Comparison of ENCODE assay signal across 16 cellular contexts in genomic region chr9:89468271-89468960, GRCh38. TPM values are rescaled to one million over a fixed set of nuclear protein-coding genes. Genes with fewer than 3 reads are reported as not detected.
A peak's percentile ranks its signal among the peaks of the same experiment; 100 is the strongest.
DNase-seq lines count a peak whose midpoint lies in the region; ATAC-seq and TF ChIP-seq lines count a peak whose summit lies in the region.
"Had no signal": no experiment of that assay in that cellular context is flagged by ENCODE, and none has a peak within 500 bp of the region (broad histone marks: within the 10 kb centered on the region; RNA-seq: fewer than 3 reads in every experiment).

No MANE protein-coding gene starts in this region.

- H3K4me2 ChIP-seq in mesendoderm (ENCODE audit: low read length): no peak overlapping the region

- no peak for TF ChIP-seq CTCF in WERI-Rb-1 (IDR thresholded peaks at IDR 0.05; ENCODE audit: low read depth, low read length)

- no peak overlapping the region for H3K4me3 ChIP-seq in mesendoderm (ENCODE audit: low read length)
- H3K4me3 ChIP-seq in WERI-Rb-1 (ENCODE audit: low read depth, low read length): no peak overlapping the region
- H3K4me3 ChIP-seq: MG63, upper lobe of right lung had no signal

- H3K36me3 ChIP-seq in mesendoderm (ENCODE audit: control insufficient read depth, insufficient read depth, low read length) (no peaks in the 10 kb centered on the region), WERI-Rb-1 (no peaks in the 10 kb centered on the region)
- H3K36me3 ChIP-seq: MG63, upper lobe of right lung had no signal

- no peak overlapping the region for H4K8ac ChIP-seq in mesendoderm (ENCODE audit: low read depth, low read length)

- H3K27me3 Mint-ChIP-seq in activated naive CD4-positive, alpha-beta T cell treated with anti-CD3 and anti-CD28 coated beads, Interleukin-2, amount 10 ng/mL, durations not matched to agents 7 days and 5 days: no peaks in the 10 kb centered on the region

- peaks cover 2% of the 10 kb centered on the region for H3K79me1 ChIP-seq in mesendoderm (ENCODE audit: low read length)

- no peak overlapping the region for H2BK120ac ChIP-seq in mesendoderm (ENCODE audit: low read depth, low read length)

- peaks cover 3% of the 10 kb centered on the region for H3K4me1 ChIP-seq in mesendoderm (ENCODE audit: control insufficient read depth, low read depth, low read length)
- H3K4me1 ChIP-seq: parathyroid adenoma, upper lobe of right lung had no signal

- H3K9ac ChIP-seq in mesendoderm (ENCODE audit: low read length): no peak overlapping the region
- H3K9ac ChIP-seq: parathyroid adenoma had no signal

- no peak overlapping the region for H2BK15ac ChIP-seq in mesendoderm (replicated peaks; ENCODE audit: low read depth)

- no CpG with 5 or more reads among the region's 7 CpGs for WGBS in mesendoderm (ENCODE audit: extremely low coverage, insufficient coverage, low lambda C conversion rate)

- H2BK5ac ChIP-seq in mesendoderm (ENCODE audit: low read length): no peak overlapping the region

- ATAC-seq in HG02588 (IDR thresholded peaks at IDR 0.05; ENCODE audit: unreplicated experiment): no peak
- ATAC-seq: upper lobe of right lung had no signal

- H3K23ac ChIP-seq in mesendoderm (ENCODE audit: low read length): no peak overlapping the region

- H4K5ac ChIP-seq in mesendoderm (ENCODE audit: low read length): no peak overlapping the region

- H3K4ac ChIP-seq in mesendoderm (ENCODE audit: low read depth, low read length): no peak overlapping the region

- peak overlapping the region; percentile 53 for H3K4me3 Mint-ChIP-seq in activated naive CD4-positive, alpha-beta T cell treated with anti-CD3 and anti-CD28 coated beads, Interleukin-2, amount 10 ng/mL, durations not matched to agents 7 days and 5 days
- H3K4me3 Mint-ChIP-seq: dendritic cell treated with granulocyte-macrophage colony-stimulating factor and Interleukin-4, amounts not matched to agents 40 ng/mL and 50 ng/mL, for 4 days had no signal

- H3K27ac ChIP-seq in mesendoderm (ENCODE audit: low read depth, low read length) (no peak overlapping the region), WERI-Rb-1 (no peak overlapping the region)
- H3K27ac ChIP-seq: parathyroid adenoma, upper lobe of right lung had no signal

- H3K36me3 Mint-ChIP-seq in activated naive CD4-positive, alpha-beta T cell treated with anti-CD3 and anti-CD28 coated beads, Interleukin-2, amount 10 ng/mL, durations not matched to agents 7 days and 5 days: peaks cover 81% of the 10 kb centered on the region

- H2AK5ac ChIP-seq in mesendoderm (ENCODE audit: low read length): no peak overlapping the region

- H3K27me3 ChIP-seq in mesendoderm (ENCODE audit: insufficient read depth, low read length, poor library complexity) (no peaks in the 10 kb centered on the region), WERI-Rb-1 (ENCODE audit: insufficient read depth, low read depth, severe bottlenecking) (no peaks in the 10 kb centered on the region)
- H3K27me3 ChIP-seq: MG63, upper lobe of right lung had no signal

- peak overlapping the region; percentile 83 for H3K27ac Mint-ChIP-seq in activated naive CD4-positive, alpha-beta T cell treated with anti-CD3 and anti-CD28 coated beads, Interleukin-2, amount 10 ng/mL, durations not matched to agents 7 days and 5 days
- H3K27ac Mint-ChIP-seq: dendritic cell treated with granulocyte-macrophage colony-stimulating factor and Interleukin-4, amounts not matched to agents 40 ng/mL and 50 ng/mL, for 4 days had no signal

- no peaks in the 10 kb centered on the region for H3K79me2 ChIP-seq in mesendoderm (ENCODE audit: control insufficient read depth, insufficient read depth, low read length)
- H3K79me2 ChIP-seq: parathyroid adenoma had no signal

- peak overlapping the region; percentile 25 for H3K56ac ChIP-seq in mesendoderm (ENCODE audit: low read length)

- H3K4me1 Mint-ChIP-seq in activated naive CD4-positive, alpha-beta T cell treated with anti-CD3 and anti-CD28 coated beads, Interleukin-2, amount 10 ng/mL, durations not matched to agents 7 days and 5 days: peaks cover 96% of the 10 kb centered on the region

- H3K9me3 Mint-ChIP-seq in activated naive CD4-positive, alpha-beta T cell treated with anti-CD3 and anti-CD28 coated beads, Interleukin-2, amount 10 ng/mL, durations not matched to agents 7 days and 5 days: no peaks in the 10 kb centered on the region
- H3K9me3 Mint-ChIP-seq: dendritic cell treated with granulocyte-macrophage colony-stimulating factor and Interleukin-4, amounts not matched to agents 40 ng/mL and 50 ng/mL, for 4 days had no signal

- CTCF ChIA-PET in activated naive CD4-positive, alpha-beta T cell treated with anti-CD3 and anti-CD28 coated beads, Interleukin-2, amount 10 ng/mL, durations not matched to agents 7 days and 5 days (lab: Charles Lee): interaction anchor here (1.1 to 1.5 kb wide), 3 partner anchors 10 to 23 kb away, joined by 3 to 4 read pairs (median 4); no protein-coding TSS in a partner anchor

- no peaks in the 10 kb centered on the region for H3K9me3 ChIP-seq in WERI-Rb-1 (ENCODE audit: severe bottlenecking)
- H3K9me3 ChIP-seq: MG63, upper lobe of right lung had no signal

- H3K18ac ChIP-seq in mesendoderm (ENCODE audit: low read length): no peak overlapping the region

- no peak for DNase-seq in activated naive CD4-positive, alpha-beta T cell treated with anti-CD3 and anti-CD28 coated beads, Interleukin-2, amount 10 ng/mL, durations not matched to agents 7 days and 5 days
- DNase-seq in activated naive CD4-positive, alpha-beta T cell (lab: John Stamatoyannopoulos, UW): no peak
- peak; percentile 50 for DNase-seq in activated CD8-positive, alpha-beta memory T cell treated with anti-CD3 and anti-CD28 coated beads, Interleukin-2, amount 50 U/mL, for 48 hours
- no peak for DNase-seq in mesendoderm
- DNase-seq in WERI-Rb-1: no peak
- no peak for DNase-seq in NCI-H2107 treated with DMSO at 0.1 percent for 48 hours (lab: John Stamatoyannopoulos, UW; ENCODE audit: unreplicated experiment)
- no peak for DNase-seq in NCI-H187 treated with DMSO at 0.1 percent for 48 hours (lab: John Stamatoyannopoulos, UW)
- DNase-seq: activated CD4-positive, alpha-beta T cell treated with anti-CD3 and anti-CD28 coated beads, Interleukin-2, amount 50 U/mL, for 4 hours; aorta; DMS53; MG63; OCI-M1; upper lobe of right lung had no signal

RNA-seq across cellular contexts. Expression of gene SEMA4D, which starts 29.5 kb away (rescaled TPM):
- 8.6 TPM for polyA plus RNA-seq in mesendoderm (2013, experiment 1 of 2)
- polyA plus RNA-seq in mesendoderm (2013, experiment 2 of 2): 8.9 TPM
